Comparison of ENCODE assay signal across 24 cellular contexts in the genomic region with DNA sequence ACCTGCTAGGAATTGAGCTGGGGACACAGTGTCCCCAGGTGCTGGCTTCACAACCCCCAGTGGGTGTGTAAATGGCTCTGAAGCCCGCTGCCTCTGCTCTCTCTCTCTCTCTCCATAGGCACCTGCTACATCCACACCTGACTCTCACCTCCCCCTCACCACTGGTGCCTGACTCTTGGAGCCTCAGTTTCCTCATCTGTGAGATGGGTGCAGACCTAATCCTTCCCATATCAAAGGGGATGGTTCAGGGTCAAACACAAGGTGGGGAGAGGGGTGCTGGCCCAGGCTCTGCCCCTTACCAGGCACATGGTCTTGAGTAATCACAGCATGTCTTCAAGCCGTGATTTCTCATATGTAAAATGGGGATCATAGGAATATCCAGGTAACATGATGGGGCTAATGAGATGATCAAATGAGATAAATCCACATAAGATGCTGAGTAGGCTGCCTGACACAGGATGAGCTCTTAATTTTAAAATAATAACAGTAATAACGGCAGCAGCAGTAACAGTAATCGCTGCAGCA. TPM values are rescaled to one million over a fixed set of nuclear protein-coding genes. Genes with fewer than 3 reads are reported as not detected.
DNase-seq lines count a peak whose midpoint lies in the region; ATAC-seq, FAIRE-seq and TF ChIP-seq lines count a peak whose summit lies in the region.
"Had no signal": no experiment of that assay in that cellular context is flagged by ENCODE, and none has a peak within 500 bp of the region (broad histone marks: within the 10 kb centered on the region; RNA-seq: fewer than 3 reads in every experiment).

No MANE protein-coding gene starts in this region.

- no peak overlapping the region for H4K5ac ChIP-seq in H1 (ENCODE audit: insufficient read length, low read depth, low read length)

- TF ChIP-seq POLR2A in H1 (IDR thresholded peaks at IDR 0.05; ENCODE audit: control extremely low read depth in 1 of 2, low read depth in 2 of 2, low read length in 2 of 2): no peak

- peak overlapping the region in 1 of 10 experiments; percentile 15; a peak in 1 of 20 replicates for H3K4me3 ChIP-seq in BLaER1 treated with 17β-estradiol and CSF1 and Interleukin-3, amounts not matched to agents 10 nM and 100 nM
- H3K4me3 ChIP-seq in Loucy (ENCODE audit: low read length, poor library complexity, severe bottlenecking) (no peak overlapping the region), H1 (ENCODE audit: extremely low read depth in 1 of 4, insufficient read depth in 2 of 4, low read depth in 3 of 4, low read length in 4 of 4) (no peak overlapping the region)

- peak overlapping the region in 9 of 11 experiments; percentile 23 to 85 (median 82); a peak in 14 of 22 replicates for H3K9ac ChIP-seq in BLaER1 treated with 17β-estradiol and CSF1 and Interleukin-3, amounts not matched to agents 10 nM and 100 nM
- peak overlapping the region; percentile 79 for H3K9ac ChIP-seq in Loucy (ENCODE audit: low read depth, low read length, poor library complexity, severe bottlenecking)
- H3K9ac ChIP-seq in H1 (replicated peaks in 1 of 4; ENCODE audit: extremely low read depth in 1 of 4, low read depth in 3 of 4, low read length in 3 of 4): no peak overlapping the region

- peaks cover 20% of the 10 kb centered on the region; the same call in 1 of the 2 replicates for H3F3A ChIP-seq in Loucy (ENCODE audit: low read depth)

- H3K79me2 ChIP-seq in Loucy (ENCODE audit: insufficient read depth, low read length) (peaks cover 82% of the 10 kb centered on the region), H1 (ENCODE audit: control insufficient read depth in 1 of 2, insufficient read depth in 2 of 2, low read length in 2 of 2) (no peaks in the 10 kb centered on the region)

- H3K4me1 ChIP-seq in BLaER1 treated with 17β-estradiol and CSF1 and Interleukin-3, amounts not matched to agents 10 nM and 100 nM: peaks cover 98 to 100% (median 99%) of the 10 kb centered on the region in 10 experiments
- H3K4me1 ChIP-seq in Loucy (ENCODE audit: insufficient read depth, low read length, poor library complexity, severe bottlenecking): peaks cover 73% of the 10 kb centered on the region
- H3K4me1 ChIP-seq in H1 (replicated peaks in 1 of 4; ENCODE audit: control insufficient read depth in 3 of 4, insufficient read depth in 4 of 4, low read length in 3 of 4): peaks cover 0 to 19% (median 12%) of the 10 kb centered on the region in 4 experiments; a peak in 6 of 7 replicates

- no peaks in the 10 kb centered on the region for H3K36me3 Mint-ChIP-seq in CD4-positive, alpha-beta T cell (ENCODE audit: low read depth)
- H3K36me3 Mint-ChIP-seq: CD4-positive, CD25-positive, alpha-beta regulatory T cell; T-cell had no signal

- H2BK120ac ChIP-seq in H1 (replicated peaks; ENCODE audit: low read depth, low read length): no peak overlapping the region

- no peak for DNase-seq in CD4-positive, alpha-beta T cell
- DNase-seq in H1 (ENCODE audit: low read depth in 1 of 2, low spot score in 2 of 2) (no peak), D721Med (ENCODE audit: insufficient read length, low spot score) (no peak), HK-2 (ENCODE audit: unreplicated experiment) (no peak)
- DNase-seq: ACHN; AML-193; CD4-positive, CD25-positive, alpha-beta regulatory T cell; DMS79; H7; HFFc6; IMR-90; NCI-H1105; NCI-H1694; NCI-H2227 treated with DMSO at 0.1 percent for 48 hours; NCI-H524 treated with DMSO at 0.1 percent for 48 hours; PC-3; RPMI8226; SHP77 treated with DMSO at 0.1 percent for 48 hours; T-cell had no signal

- H3K4ac ChIP-seq in H1 (replicated peaks; ENCODE audit: insufficient read length, low read depth, low read length): no peak overlapping the region

- H3K9me3 ChIP-seq in BLaER1 treated with 17β-estradiol and CSF1 and Interleukin-3, amounts not matched to agents 10 nM and 100 nM (replicated peaks in 1 of 11): peaks cover 0 to 8% (median 0%) of the 10 kb centered on the region in 11 experiments; a peak in 2 of 22 replicates
- no peaks in the 10 kb centered on the region for H3K9me3 ChIP-seq in CD4-positive, alpha-beta T cell (ENCODE audit: control insufficient read depth, low read length)
- H3K9me3 ChIP-seq in Loucy (ENCODE audit: insufficient read depth, low read depth, low read length) (no peaks in the 10 kb centered on the region), H1 (ENCODE audit: insufficient read depth in 2 of 2, low read depth in 1 of 2, low read length in 1 of 2) (no peaks in the 10 kb centered on the region)

- no peaks in the 10 kb centered on the region for H3K9me2 ChIP-seq in Loucy (replicated peaks; ENCODE audit: low read depth, low read length)

- H3K4me3 Mint-ChIP-seq in CD4-positive, alpha-beta T cell: no peak overlapping the region
- H3K4me3 Mint-ChIP-seq: HFFc6 had no signal

- H4K91ac ChIP-seq in H1 (replicated peaks; ENCODE audit: insufficient read length, low read length): no peak overlapping the region

- H3K9me3 Mint-ChIP-seq in CD4-positive, alpha-beta T cell: no peaks in the 10 kb centered on the region
- H3K9me3 Mint-ChIP-seq: HFFc6, T-cell had no signal

- no peaks in the 10 kb centered on the region for H3K79me1 ChIP-seq in H1 (ENCODE audit: low read depth, low read length)

- H3K18ac ChIP-seq in H1 (ENCODE audit: extremely low read depth, low read length): no peak overlapping the region

- no peak overlapping the region for H3K23ac ChIP-seq in H1 (ENCODE audit: insufficient read length)

- H4K20me1 ChIP-seq in BLaER1 treated with 17β-estradiol and CSF1 and Interleukin-3, amounts not matched to agents 10 nM and 100 nM: no peaks in the 10 kb centered on the region
- H4K20me1 ChIP-seq in Loucy (ENCODE audit: insufficient read depth, low read length, poor library complexity, severe bottlenecking) (no peaks in the 10 kb centered on the region), H1 (replicated peaks in 1 of 2; ENCODE audit: control insufficient read depth in 1 of 2, insufficient read depth in 2 of 2, low read length in 2 of 2) (no peaks in the 10 kb centered on the region)

- H2BK20ac ChIP-seq in H1 (ENCODE audit: low read length): no peak overlapping the region

- 0 out of 2 replicates have a peak overlapping the region, but pooled peaks have one; percentile 24 for H2BK5ac ChIP-seq in H1 (ENCODE audit: low read depth, low read length)

- H4K8ac ChIP-seq in H1 (ENCODE audit: extremely low read depth, insufficient read depth, low read length): no peak overlapping the region

- CTCF ChIA-PET in CD4-positive, alpha-beta T cell (lab: Charles Lee): no interaction called here
- CTCF ChIA-PET in H1 (lab: Charles Lee; ENCODE audit: partially characterized antibody): interaction anchor here (0.6 to 2.8 kb wide), 5 partner anchors 9 to 1194 kb away, joined by 3 to 18 read pairs (median 3); no protein-coding TSS in a partner anchor

- no peaks in the 10 kb centered on the region for H3K23me2 ChIP-seq in H1 (ENCODE audit: low read depth, low read length)

- no peak overlapping the region for H2BK15ac ChIP-seq in H1 (ENCODE audit: low read length)

- H2AFZ ChIP-seq in Loucy (ENCODE audit: low read length) (no peak overlapping the region), H1 (ENCODE audit: low read length) (no peak overlapping the region)

- TF ChIP-seq EP300 in H1 (IDR thresholded peaks at IDR 0.05; ENCODE audit: borderline replicate concordance in 1 of 2, low read depth in 2 of 2, low read length in 2 of 2): no peak

- peak overlapping the region; percentile 83 to 99 (median 93) for H3K4me2 ChIP-seq in BLaER1 treated with 17β-estradiol and CSF1 and Interleukin-3, amounts not matched to agents 10 nM and 100 nM
- H3K4me2 ChIP-seq in Loucy (ENCODE audit: low read depth, low read length, poor library complexity, severe bottlenecking): peak overlapping the region; percentile 12
- no peak overlapping the region for H3K4me2 ChIP-seq in H1 (ENCODE audit: insufficient read depth in 1 of 2, low read depth in 2 of 2, low read length in 2 of 2)

- WGBS in H1 (ENCODE audit: extremely low coverage in 1 of 2, insufficient coverage in 1 of 2, insufficient read length in 1 of 2, insufficient replicate concordance in 2 of 2, low coverage in 1 of 2, low lambda C conversion rate in 2 of 2, missing lambda C conversion rate in 1 of 2), 2 experiments: 91% methylated on average over 4 of the region's 4 CpGs; no CpG with 5 or more reads in 1 of the 2 experiments

- H3K27ac ChIP-seq in BLaER1 treated with 17β-estradiol and CSF1 and Interleukin-3, amounts not matched to agents 10 nM and 100 nM: peak overlapping the region; percentile 4 to 99 (median 95); a peak in 20 of 22 replicates
- no peak overlapping the region for H3K27ac ChIP-seq in CD4-positive, alpha-beta T cell (ENCODE audit: low read depth, low read length)
- no peak overlapping the region for H3K27ac ChIP-seq in H1 (ENCODE audit: low read depth, low read length)

- H3K27me3 ChIP-seq in BLaER1 treated with 17β-estradiol and CSF1 and Interleukin-3, amounts not matched to agents 10 nM and 100 nM: no peaks in the 10 kb centered on the region
- no peaks in the 10 kb centered on the region for H3K27me3 ChIP-seq in CD4-positive, alpha-beta T cell (ENCODE audit: control insufficient read depth, insufficient read depth, low read length)
- no peaks in the 10 kb centered on the region for H3K27me3 ChIP-seq in Loucy (ENCODE audit: insufficient read depth, low read length, poor library complexity, severe bottlenecking)
- H3K27me3 ChIP-seq in H1 (replicated peaks in 1 of 4; ENCODE audit: control insufficient read depth in 3 of 4, extremely low read depth in 1 of 4, insufficient read depth in 3 of 4, low read length in 3 of 4): no peaks in the 10 kb centered on the region

- POLR2A ChIA-PET in CD4-positive, alpha-beta T cell (lab: Charles Lee): no interaction called here
- POLR2A ChIA-PET in H1 (lab: Charles Lee; ENCODE audit: partially characterized antibody): no interaction called here

- FAIRE-seq in H1 (lab: Jason Lieb, UNC): no peak
- no peak for FAIRE-seq in D721Med (lab: Jason Lieb, UNC)

- no peak overlapping the region for H3K56ac ChIP-seq in H1 (replicated peaks; ENCODE audit: insufficient read length, low read depth, low read length)

- H3K4me1 Mint-ChIP-seq in CD4-positive, alpha-beta T cell (ENCODE audit: low read depth): peaks cover 41% of the 10 kb centered on the region

- ATAC-seq in CD4-positive, alpha-beta T cell (ENCODE audit: poor library complexity): no peak
- ATAC-seq in HG02870 (IDR thresholded peaks at IDR 0.05; ENCODE audit: unreplicated experiment) (no peak), GM21381 (IDR thresholded peaks at IDR 0.05; ENCODE audit: unreplicated experiment) (no peak)
- ATAC-seq: SK-N-SH treated with all-trans-retinoic acid at 6 μM for 48 hours, T-cell had no signal

- peaks cover 0 to 6% (median 0%) of the 10 kb centered on the region in 11 experiments; a peak in 6 of 22 replicates for H3K36me3 ChIP-seq in BLaER1 treated with 17β-estradiol and CSF1 and Interleukin-3, amounts not matched to agents 10 nM and 100 nM
- H3K36me3 ChIP-seq in Loucy (ENCODE audit: insufficient read depth, low read length) (peaks cover 23% of the 10 kb centered on the region; the same call in 1 of the 2 replicates), H1 (ENCODE audit: control insufficient read depth in 2 of 4, insufficient read depth in 4 of 4, low read length in 3 of 4) (no peaks in the 10 kb centered on the region)

- TF ChIP-seq RAD21 in H1 (IDR thresholded peaks at IDR 0.05 in 1 of 2, conservative IDR thresholded peaks at IDR 0.05 in 1 of 2; ENCODE audit: low read depth in 2 of 2, low read length in 2 of 2): no peak

- H3K27ac Mint-ChIP-seq in CD4-positive, alpha-beta T cell: peak overlapping the region; percentile 49
- H3K27ac Mint-ChIP-seq: HFFc6, T-cell had no signal

- peak overlapping the region; percentile 75; the same call in 1 of the 2 replicates for H2BK12ac ChIP-seq in H1 (ENCODE audit: low read depth, low read length)

- no peak overlapping the region for H3K14ac ChIP-seq in H1 (ENCODE audit: insufficient read length)

- intact Hi-C loops in CD4-positive, alpha-beta T cell (cut with DNase I, micrococcal nuclease): no loop called here

- no peak for TF ChIP-seq CTCF in CD4-positive, alpha-beta T cell (IDR thresholded peaks at IDR 0.05)
- TF ChIP-seq CTCF in Loucy (conservative IDR thresholded peaks at IDR 0.05; ENCODE audit: low read length) (no peak), H1 (IDR thresholded peaks at IDR 0.05; ENCODE audit: control extremely low read depth in 1 of 3, insufficient read depth in 1 of 3, low read depth in 1 of 3, low read length in 3 of 3) (no peak), D721Med (IDR thresholded peaks at IDR 0.05; ENCODE audit: insufficient read depth, missing control alignments) (no peak)

- H2AK5ac ChIP-seq in H1 (ENCODE audit: low read depth, low read length): no peak overlapping the region

- no peaks in the 10 kb centered on the region for H3K27me3 Mint-ChIP-seq in CD4-positive, alpha-beta T cell
- H3K27me3 Mint-ChIP-seq: CD4-positive, CD25-positive, alpha-beta regulatory T cell; T-cell had no signal

RNA-seq across cellular contexts. Expression of gene TESC, which starts 37.6 kb away (rescaled TPM):
- 1 to 10 TPM; 2.7 to 3.0 TPM for total RNA-seq in CD4-positive, alpha-beta T cell
- total RNA-seq in H1 (2021; fragmentation: NEBNext Ultra II Directional; extraction: Animal tissue kit (Norgen Biotek cat#: 25700)): 9.8 and 12.0 TPM in 2 replicates
- polyA plus RNA-seq in H1 (2011; rRNA removed): 17.7 and 20.1 TPM in 2 replicates
- polyA plus RNA-seq in H1 (2011; cell fraction: cytosol; rRNA removed): 18.1 TPM
- polyA plus RNA-seq in H1 (2011; cell fraction: nucleus; rRNA removed): 16.5 TPM
- polyA plus RNA-seq in H1 (2012, experiment 1 of 2): 8.0 to 18.0 TPM (median 13.8 TPM) in 4 replicates
- 11.0 TPM for polyA plus RNA-seq in H1 (2012, experiment 2 of 2)
- polyA plus RNA-seq in H1 (2013, experiment 1 of 2): 7.5 TPM
- polyA plus RNA-seq in H1 (2013, experiment 2 of 2): 8.1 TPM
- 5.4 and 5.5 TPM in 2 replicates for polyA minus RNA-seq in H1 (2011; rRNA and poly(A)+ RNA removed)
- polyA minus RNA-seq in H1 (2011; cell fraction: cytosol; rRNA and poly(A)+ RNA removed): 1.8 TPM
- 7.9 TPM for polyA minus RNA-seq in H1 (2011; cell fraction: nucleus; rRNA and poly(A)+ RNA removed)
- total RNA-seq: HFFc6 had no signal

Comparison
In these comparisons a context has a peak if more than half of its experiments do, and no peak if none do; other contexts are left out.
1. H3K27ac ChIP-seq: peak in BLaER1 treated with 17β-estradiol and CSF1 and Interleukin-3, amounts not matched to agents 10 nM and 100 nM (11 of 11); none in CD4-positive, alpha-beta T cell (single experiment) and H1 (single experiment).
2. H3K4me2 ChIP-seq: peak in BLaER1 treated with 17β-estradiol and CSF1 and Interleukin-3, amounts not matched to agents 10 nM and 100 nM (11 of 11) and Loucy (single experiment); none in H1 (0 of 2).
3. H3K9ac ChIP-seq: peak in BLaER1 treated with 17β-estradiol and CSF1 and Interleukin-3, amounts not matched to agents 10 nM and 100 nM (9 of 11) and Loucy (single experiment); none in H1 (0 of 4).